Comparison of ENCODE assay signal across 8 cellular contexts in genomic region chr15:83064859-83065258, GRCh38. TPM values are rescaled to one million over a fixed set of nuclear protein-coding genes. Genes with fewer than 3 reads are reported as not detected.
A peak's percentile ranks its signal among the peaks of the same experiment; 100 is the strongest.
DNase-seq lines count a peak whose midpoint lies in the region; ATAC-seq and TF ChIP-seq lines count a peak whose summit lies in the region.

No MANE protein-coding gene starts in this region.

- H3K4me3 ChIP-seq in Caco-2 (ENCODE audit: low read depth, low read length) (peak overlapping the region; percentile 81), MM.1S (ENCODE audit: low read length) (peak overlapping the region; percentile 70; the same call in 1 of the 2 replicates)

- H3K27ac Mint-ChIP-seq in Caco-2 (ENCODE audit: unreplicated experiment) (peak overlapping the region; percentile 21), brain (peak overlapping the region in 4 of 5 experiments; percentile 5 to 77 (median 32)), naive B cell (peak overlapping the region in 2 of 6 donors; percentile 27 to 41)

- H3K27me3 ChIP-seq in Caco-2 (replicated peaks; ENCODE audit: control insufficient read depth, insufficient read depth, low read length): no peaks in the 10 kb centered on the region
- no peaks in the 10 kb centered on the region for H3K27me3 ChIP-seq in MM.1S (replicated peaks; ENCODE audit: insufficient read depth, low read length)

- intact Hi-C loops in Caco-2 (cut with micrococcal nuclease; ENCODE audit: unreplicated experiment): loop anchor here (5.0 kb wide), 1 partner anchor 53 kb away; the partner anchor contains the start of gene C15orf40

- CTCF ChIA-PET in Caco-2 (lab: Charles Lee): no interaction called here

- H3K4me2 ChIP-seq in MM.1S (ENCODE audit: low read depth, low read length): peak overlapping the region; percentile 82

- H3K36me3 Mint-ChIP-seq in Caco-2 (ENCODE audit: insufficient read depth, unreplicated experiment): peaks cover 15% of the 10 kb centered on the region
- H3K36me3 Mint-ChIP-seq in brain: peaks cover 3% of the 10 kb centered on the region
- no peaks in the 10 kb centered on the region for H3K36me3 Mint-ChIP-seq in naive B cell

- H3K4me3 Mint-ChIP-seq in Caco-2 (ENCODE audit: unreplicated experiment) (peak overlapping the region; percentile 75), brain (peak overlapping the region in 2 of 5 experiments; percentile 80 to 87), naive B cell (peak overlapping the region; percentile 22 to 93 (median 86))

- DNase-seq in Caco-2 (no peak), MM.1S (no peak), naive B cell (no peak), HuH-7 (ENCODE audit: low spot score) (no peak), NCI-H226 (no peak)

- peaks cover 65% of the 10 kb centered on the region for H3K79me2 ChIP-seq in MM.1S (ENCODE audit: low read length)

- H3K4me1 ChIP-seq in Caco-2 (peaks cover 39% of the 10 kb centered on the region), MM.1S (ENCODE audit: low read length) (peaks cover 22% of the 10 kb centered on the region)

- H3K9ac ChIP-seq in MM.1S (ENCODE audit: low read length): no peak overlapping the region

- no peaks in the 10 kb centered on the region; the same call in 1 of the 2 replicates for H3K36me3 ChIP-seq in Caco-2 (ENCODE audit: control insufficient read depth, insufficient read depth, low read length)
- H3K36me3 ChIP-seq in MM.1S (replicated peaks; ENCODE audit: insufficient read depth, low read length): no peaks in the 10 kb centered on the region

- H3K9me3 ChIP-seq in Caco-2 (no peaks in the 10 kb centered on the region), MM.1S (replicated peaks; ENCODE audit: insufficient read depth, low read length) (no peaks in the 10 kb centered on the region)

- TF ChIP-seq CTCF in Caco-2 (IDR thresholded peaks at IDR 0.05; ENCODE audit: insufficient read depth in 1 of 2, low read depth in 1 of 2, low read length in 1 of 2, severe bottlenecking in 1 of 2, unreplicated experiment in 1 of 2) (no peak), MM.1S (IDR thresholded peaks at IDR 0.05; ENCODE audit: low read length) (no peak), brain (conservative IDR thresholded peaks at IDR 0.05) (no peak)

- H3K27me3 Mint-ChIP-seq in Caco-2 (ENCODE audit: insufficient read depth, unreplicated experiment) (no peaks in the 10 kb centered on the region), brain (peaks cover 4% of the 10 kb centered on the region), naive B cell (no peaks in the 10 kb centered on the region)

- no TSS peak for BruUV-seq in Caco-2 (replicated peaks; lab: Mats Ljungman, UMichigan)

- peaks cover 15% of the 10 kb centered on the region; the same call in 1 of the 2 replicates for H4K20me1 ChIP-seq in MM.1S (ENCODE audit: insufficient read depth, low read length)

- POLR2A ChIA-PET in Caco-2 (lab: Charles Lee): no interaction called here

- H3K4me1 Mint-ChIP-seq in Caco-2 (ENCODE audit: low read depth, unreplicated experiment): peaks cover 10% of the 10 kb centered on the region
- peaks cover 9% of the 10 kb centered on the region for H3K4me1 Mint-ChIP-seq in brain
- peaks cover 6 to 22% (median 18%) of the 10 kb centered on the region in 3 donors for H3K4me1 Mint-ChIP-seq in naive B cell

- H2AFZ ChIP-seq in MM.1S (ENCODE audit: low read length): no peak overlapping the region

- H3K9me2 ChIP-seq in MM.1S (replicated peaks; ENCODE audit: insufficient read depth, low read length): no peaks in the 10 kb centered on the region

- H3K9me3 Mint-ChIP-seq in Caco-2 (ENCODE audit: unreplicated experiment): no peaks in the 10 kb centered on the region
- peaks cover 0 to 5% (median 0%) of the 10 kb centered on the region in 5 experiments for H3K9me3 Mint-ChIP-seq in brain
- H3K9me3 Mint-ChIP-seq in naive B cell: peaks cover 0 to 8% (median 4%) of the 10 kb centered on the region in 7 donors

- no peak for ATAC-seq in naive B cell (ENCODE audit: low read depth in 2 of 2)
- ATAC-seq in GM19023 (IDR thresholded peaks at IDR 0.05; ENCODE audit: unreplicated experiment): no peak
- no peak for ATAC-seq in GM18907 (IDR thresholded peaks at IDR 0.05; ENCODE audit: unreplicated experiment)

- H3K27ac ChIP-seq in MM.1S (ENCODE audit: low read length): no peak overlapping the region

- H3F3A ChIP-seq in MM.1S (ENCODE audit: insufficient read depth, low read length): peaks cover 8% of the 10 kb centered on the region; the same call in 1 of the 2 replicates

RNA-seq across cellular contexts. Expression of gene BTBD1, which starts 2.2 kb away (rescaled TPM):
- 34.1 and 36.1 TPM in 2 replicates for total RNA-seq in Caco-2 (2022)
- polyA plus RNA-seq in brain (ENCODE audit: insufficient read depth, low read depth, low replicate concordance): 29.5 TPM
- 10 to 100 TPM; 37.3 to 64.0 (median 46.6) TPM for polyA plus RNA-seq in naive B cell (ENCODE audit: low read depth in 6 of 6)

RNA-seq across cellular contexts. Expression of gene TM6SF1, which starts 42.6 kb away (rescaled TPM):
- not detected in 2 replicates for total RNA-seq in Caco-2 (2022)
- polyA plus RNA-seq in brain (ENCODE audit: insufficient read depth, low read depth, low replicate concordance) (2.7 TPM), naive B cell (ENCODE audit: low read depth in 6 of 6) (1 to 10 TPM in 4 of 6 donors, under 1 TPM in 2; 0.94 to 2.8 (median 1.6) TPM)

RNA-seq across cellular contexts. Expression of gene C15orf40, which starts 53.4 kb away (rescaled TPM):
- 26.8 and 27.2 TPM in 2 replicates for total RNA-seq in Caco-2 (2022)
- polyA plus RNA-seq in brain (ENCODE audit: insufficient read depth, low read depth, low replicate concordance) (18.9 TPM), naive B cell (ENCODE audit: low read depth in 6 of 6) (10 to 100 TPM; 49.6 to 82.3 (median 56.5) TPM)
